In the genomic region with DNA sequence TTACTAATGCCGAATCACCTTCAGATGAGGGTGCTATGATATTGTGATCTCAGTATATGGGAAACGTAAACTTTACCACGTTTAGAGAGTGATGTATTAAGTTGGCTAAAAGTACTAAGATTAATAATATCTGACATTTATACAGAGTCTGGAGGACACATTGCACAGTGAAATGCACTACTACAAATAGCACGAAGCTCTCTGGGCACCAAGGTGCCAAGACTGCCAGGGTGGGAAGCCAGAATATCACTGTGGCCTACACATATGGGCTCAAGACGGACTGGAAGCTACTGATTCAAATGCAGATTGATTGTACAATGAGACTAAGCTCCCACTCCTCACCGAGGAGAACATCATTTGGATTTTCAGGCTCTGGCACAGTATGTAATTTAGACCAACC, we compare ENCODE assay signal across 10 cellular contexts.
"Had no signal": no experiment of that assay in that cellular context is flagged by ENCODE, and none has a peak within 500 bp of the region (broad histone marks: within the 10 kb centered on the region; RNA-seq: fewer than 3 reads in every experiment).

No MANE protein-coding gene starts in this region.

- ATAC-seq: GM23338, HCT116, HepG2 had no signal

- H3K27ac Mint-ChIP-seq: GM23338, HFFc6, IgD-negative memory B cell had no signal

- H3K4me1 ChIP-seq: HAP-1 had no signal

- H3K27ac ChIP-seq: HL-60 had no signal

- H3K36me3 ChIP-seq: HAP-1 had no signal

- H3K9me3 ChIP-seq: HAP-1 had no signal

- H3K27me3 Mint-ChIP-seq: IgD-negative memory B cell had no signal

- FAIRE-seq: H1, HepG2 had no signal

- H3K4me3 ChIP-seq: GM23338, HAP-1 had no signal

- H3K4me1 Mint-ChIP-seq: GM23338 had no signal

- DNase-seq: H7, HFFc6, KBM-7 had no signal

- H3K9me3 Mint-ChIP-seq: GM23338, HFFc6 had no signal

- H3K4me3 Mint-ChIP-seq: GM23338, HFFc6, IgD-negative memory B cell had no signal

- H3K4me2 ChIP-seq: GM23338 had no signal
